8 cellular contexts compared by ENCODE assay signal in the genomic region with DNA sequence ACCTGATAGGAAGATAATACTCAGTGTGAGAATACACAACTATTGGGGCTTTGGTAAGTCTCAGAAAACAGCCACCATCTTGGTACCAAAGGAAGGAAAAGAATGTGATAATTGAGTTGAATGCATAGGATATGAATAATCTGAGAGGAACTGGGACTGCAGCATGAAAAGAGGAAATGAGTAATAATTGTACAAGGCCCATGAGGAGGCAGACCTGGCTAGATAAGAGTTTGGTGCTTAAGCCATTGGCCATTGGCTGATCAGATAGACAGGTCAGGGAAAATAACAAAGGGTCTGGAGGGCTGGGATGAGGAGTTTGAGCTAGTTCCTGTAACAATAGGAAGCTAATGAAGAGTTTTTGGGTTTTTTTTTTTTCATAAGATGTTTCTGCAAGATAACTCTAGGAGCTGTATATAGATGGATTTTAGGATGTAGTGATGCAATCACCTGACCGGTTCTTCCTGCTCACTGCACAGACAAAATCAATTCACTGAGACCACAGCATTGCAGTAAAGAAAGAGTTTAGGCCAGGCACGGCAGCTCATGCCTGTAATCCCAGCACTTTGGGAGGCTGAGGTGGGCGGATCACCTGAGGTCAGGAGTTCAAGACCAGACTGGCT. TPM values are rescaled to one million over a fixed set of nuclear protein-coding genes. Genes with fewer than 3 reads are reported as not detected.
DNase-seq lines count a peak whose midpoint lies in the region; ATAC-seq and TF ChIP-seq lines count a peak whose summit lies in the region.

No MANE protein-coding gene starts in this region.

- WGBS in spleen, 5 donors, result 38 to 64% (median 52%) methylated on average over 3 of the region's 3 CpGs

- TF ChIP-seq CTCF in GM10248 (IDR thresholded peaks at IDR 0.05; ENCODE audit: control extremely low read depth, extremely low read depth, low read depth, missing control alignments), result no peak
- TF ChIP-seq CTCF in spleen (IDR thresholded peaks at IDR 0.05 in 8 of 11, conservative IDR thresholded peaks at IDR 0.05 in 3 of 11), result no peak

- in situ Hi-C loops in KBM-7 (cut with MboI; ENCODE audit: low pct_unique_long_range_greater_than_20kb, low sequenced_read_pairs), result no loop called here

- H3K9me3 ChIP-seq in spleen, result no peaks in the 10 kb centered on the region

- POLR2A ChIA-PET in GM10248 (lab: Yijun Ruan, JAX), result no interaction called here

- intact Hi-C loops in posterior cingulate gyrus (cut with DNase I) (no loop called here), spleen (cut with DNase I; ENCODE audit: low total_unique reads) (no loop called here)

- H3K36me3 ChIP-seq in spleen, result no peaks in the 10 kb centered on the region

- ATAC-seq in GM21576 (IDR thresholded peaks at IDR 0.05; ENCODE audit: unreplicated experiment), result peak; percentile 90

- no peak overlapping the region for H3K27ac ChIP-seq in spleen

- peak; percentile 42 for DNase-seq in GM10248 (ENCODE audit: extremely low spot score)
- DNase-seq in KBM-7, result peak; percentile 83
- DNase-seq in dedifferentiated amniotic fluid mesenchymal stem cell (ENCODE audit: extremely low spot score), result peak; percentile 4
- DNase-seq in posterior cingulate gyrus, result no peak
- DNase-seq in stimulated activated naive CD4-positive, alpha-beta T cell treated with Interleukin-2 at 50 U/mL for 16 hours (lab: John Stamatoyannopoulos, UW), result no peak
- no peak for DNase-seq in SHP77 (lab: John Stamatoyannopoulos, UW)
- DNase-seq in spleen, result no peak

- H3K4me1 ChIP-seq in spleen, result peaks cover 0 to 5% (median 0%) of the 10 kb centered on the region in 6 donors

- TF ChIP-seq POLR2A in spleen (IDR thresholded peaks at IDR 0.05), result no peak

- no peak overlapping the region for H3K4me3 ChIP-seq in spleen

- CTCF ChIA-PET in GM10248 (lab: Yijun Ruan, JAX), result no interaction called here

- no peaks in the 10 kb centered on the region for H3K27me3 ChIP-seq in spleen (replicated peaks in 1 of 7)

RNA-seq across cellular contexts. Expression of a gene that starts 5.3 kb away (rescaled TPM):
- 10 to 100 TPM; 22.8 to 31.0 (median 28.0) TPM for total RNA-seq in spleen
- 10 to 100 TPM in 1 of 3 donors, 1 to 10 TPM in 2; 8.1 to 16.1 (median 8.1) TPM for polyA plus RNA-seq in spleen

RNA-seq across cellular contexts. Expression of a gene that starts 21.5 kb away (rescaled TPM):
- total RNA-seq in spleen, result 1 to 10 TPM in 1 of 7 donors, under 1 TPM in 5, not detected in 1; 0.16 to 1.0 (median 0.57) TPM
- under 1 TPM; 0.11 to 0.35 (median 0.23) TPM for polyA plus RNA-seq in spleen

RNA-seq across cellular contexts. Expression of a gene that starts 40.8 kb away (rescaled TPM):
- 1 to 10 TPM; 1.6 to 7.3 (median 3.1) TPM for total RNA-seq in spleen
- under 1 TPM; 0.26 to 0.86 (median 0.70) TPM for polyA plus RNA-seq in spleen

Comparison
In these comparisons a context has a peak if more than half of its experiments do, and no peak if none do; other contexts are left out.
1. DNase-seq: peak in GM10248 (single experiment), KBM-7 (single experiment) and dedifferentiated amniotic fluid mesenchymal stem cell (single experiment); none in posterior cingulate gyrus (0 of 10), stimulated activated naive CD4-positive, alpha-beta T cell treated with Interleukin-2 at 50 U/mL for 16 hours (single experiment), SHP77 (0 of 2) and spleen (single experiment).